Comparison of ENCODE assay signal across 1 cellular context in the genomic region with DNA sequence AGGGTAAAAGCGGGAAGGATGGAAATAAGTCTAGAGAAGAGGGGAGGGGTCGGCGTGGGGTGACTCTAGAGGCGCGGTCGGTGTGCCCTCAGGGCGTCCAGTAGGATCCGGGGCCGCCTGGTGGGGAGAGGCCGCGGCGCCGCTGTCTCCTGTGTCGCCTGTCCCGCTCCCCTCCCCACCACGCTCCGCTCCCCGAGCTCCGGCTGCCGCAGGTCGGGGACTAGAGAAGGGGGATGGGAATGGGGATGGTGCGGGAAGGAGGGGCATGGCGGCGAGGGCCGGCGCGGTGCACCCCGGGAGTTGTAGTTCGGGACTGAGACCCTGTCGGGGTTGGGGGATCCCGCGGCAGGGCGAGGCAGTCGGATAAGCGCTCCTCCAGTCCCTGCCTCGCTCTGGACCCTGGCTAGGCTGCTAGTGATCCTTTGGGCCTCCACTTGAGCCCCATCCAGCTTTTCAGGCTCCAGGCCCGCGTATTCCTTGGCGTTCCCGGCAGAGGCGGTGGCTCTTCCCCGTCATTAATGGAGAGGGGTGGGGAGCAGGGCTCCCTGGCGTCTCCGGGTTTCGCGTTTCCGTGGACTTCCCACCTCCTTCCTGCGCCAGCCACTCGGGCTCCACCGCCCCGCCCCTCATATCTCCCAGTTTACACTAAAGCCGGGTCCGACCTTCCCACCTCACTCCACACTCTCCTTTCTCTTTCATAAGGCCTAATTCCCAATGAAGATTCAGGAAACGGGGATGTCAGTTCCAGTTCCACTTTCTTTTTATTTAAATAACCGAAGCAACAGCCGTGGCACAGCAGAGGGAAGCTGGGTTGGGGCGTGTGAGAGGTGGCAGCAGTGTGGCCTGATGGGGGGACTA.
TF ChIP-seq lines count a peak whose summit lies in the region.

Gene ENTREP3 (minus strand): TSS at position 241 of the 858 bp plus-strand sequence. CDS start 606 bp downstream, outside the sequence.

TF ChIP-seq in HepG2, 621 proteins besides CTCF, POLR2A, EP300 and RAD21 (continued from another document and continues in another):
- TF ChIP-seq, protein P1, sequence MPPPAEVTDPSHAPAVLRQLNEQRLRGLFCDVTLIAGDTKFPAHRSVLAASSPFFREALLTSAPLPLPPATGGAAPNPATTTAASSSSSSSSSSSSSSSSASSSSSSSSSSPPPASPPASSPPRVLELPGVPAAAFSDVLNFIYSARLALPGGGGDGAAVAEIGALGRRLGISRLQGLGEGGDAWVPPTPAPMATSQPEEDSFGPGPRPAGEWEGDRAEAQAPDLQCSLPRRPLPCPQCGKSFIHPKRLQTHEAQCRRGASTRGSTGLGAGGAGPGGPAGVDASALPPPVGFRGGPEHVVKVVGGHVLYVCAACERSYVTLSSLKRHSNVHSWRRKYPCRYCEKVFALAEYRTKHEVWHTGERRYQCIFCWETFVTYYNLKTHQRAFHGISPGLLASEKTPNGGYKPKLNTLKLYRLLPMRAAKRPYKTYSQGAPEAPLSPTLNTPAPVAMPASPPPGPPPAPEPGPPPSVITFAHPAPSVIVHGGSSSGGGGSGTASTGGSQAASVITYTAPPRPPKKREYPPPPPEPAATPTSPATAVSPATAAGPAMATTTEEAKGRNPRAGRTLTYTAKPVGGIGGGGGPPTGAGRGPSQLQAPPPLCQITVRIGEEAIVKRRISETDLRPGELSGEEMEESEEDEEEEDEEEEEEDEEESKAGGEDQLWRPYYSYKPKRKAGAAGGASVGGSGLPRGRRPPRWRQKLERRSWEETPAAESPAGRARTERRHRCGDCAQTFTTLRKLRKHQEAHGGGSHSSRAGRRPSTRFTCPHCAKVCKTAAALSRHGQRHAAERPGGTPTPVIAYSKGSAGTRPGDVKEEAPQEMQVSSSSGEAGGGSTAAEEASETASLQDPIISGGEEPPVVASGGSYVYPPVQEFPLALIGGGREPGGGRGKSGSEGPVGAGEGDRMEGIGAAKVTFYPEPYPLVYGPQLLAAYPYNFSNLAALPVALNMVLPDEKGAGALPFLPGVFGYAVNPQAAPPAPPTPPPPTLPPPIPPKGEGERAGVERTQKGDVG (CRISPR knock-in tag; IDR thresholded peaks at IDR 0.05; ENCODE audit: borderline replicate concordance), result no peak
- TF ChIP-seq ATF7 (IDR thresholded peaks at IDR 0.05), result no peak
- TF ChIP-seq ATF7 (CRISPR knock-in tag; IDR thresholded peaks at IDR 0.05), result no peak
- TF ChIP-seq, protein P2, sequence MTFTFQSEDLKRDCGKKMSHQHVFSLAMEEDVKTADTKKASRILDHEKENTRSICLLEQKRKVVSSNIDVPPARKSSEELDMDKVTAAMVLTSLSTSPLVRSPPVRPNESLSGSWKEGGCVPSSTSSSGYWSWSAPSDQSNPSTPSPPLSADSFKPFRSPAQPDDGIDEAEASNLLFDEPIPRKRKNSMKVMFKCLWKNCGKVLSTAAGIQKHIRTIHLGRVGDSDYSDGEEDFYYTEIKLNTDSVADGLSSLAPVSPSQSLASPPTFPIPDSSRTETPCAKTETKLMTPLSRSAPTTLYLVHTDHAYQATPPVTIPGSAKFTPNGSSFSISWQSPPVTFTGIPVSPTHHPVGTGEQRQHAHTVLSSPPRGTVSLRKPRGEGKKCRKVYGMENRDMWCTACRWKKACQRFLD (CRISPR knock-in tag; IDR thresholded peaks at IDR 0.05; ENCODE audit: borderline replicate concordance), result no peak
- TF ChIP-seq GTF3A (CRISPR knock-in tag; conservative IDR thresholded peaks at IDR 0.05), result no peak
- TF ChIP-seq PPARG (CRISPR knock-in tag; conservative IDR thresholded peaks at IDR 0.05), result 0 out of 2 replicates have a peak, but pooled peaks have one; percentile 19
- 0 out of 2 replicates have a peak, but pooled peaks have one; percentile 42 for TF ChIP-seq ZNF451 (CRISPR knock-in tag; IDR thresholded peaks at IDR 0.05)
- TF ChIP-seq, protein P3, sequence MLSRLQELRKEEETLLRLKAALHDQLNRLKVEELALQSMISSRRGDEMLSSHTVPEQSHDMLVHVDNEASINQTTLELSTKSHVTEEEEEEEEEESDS (CRISPR knock-in tag; IDR thresholded peaks at IDR 0.05; ENCODE audit: borderline replicate concordance), result no peak
- no peak for TF ChIP-seq HMG20A (CRISPR knock-in tag; IDR thresholded peaks at IDR 0.05; ENCODE audit: borderline replicate concordance)
- TF ChIP-seq NCOA2 (CRISPR knock-in tag; IDR thresholded peaks at IDR 0.05), result peak; percentile 10; the same call in 1 of the 2 replicates
- TF ChIP-seq MIER3 (CRISPR knock-in tag; IDR thresholded peaks at IDR 0.05; ENCODE audit: borderline replicate concordance), result peak; percentile 51; the same call in 1 of the 2 replicates
- TF ChIP-seq, protein P4, sequence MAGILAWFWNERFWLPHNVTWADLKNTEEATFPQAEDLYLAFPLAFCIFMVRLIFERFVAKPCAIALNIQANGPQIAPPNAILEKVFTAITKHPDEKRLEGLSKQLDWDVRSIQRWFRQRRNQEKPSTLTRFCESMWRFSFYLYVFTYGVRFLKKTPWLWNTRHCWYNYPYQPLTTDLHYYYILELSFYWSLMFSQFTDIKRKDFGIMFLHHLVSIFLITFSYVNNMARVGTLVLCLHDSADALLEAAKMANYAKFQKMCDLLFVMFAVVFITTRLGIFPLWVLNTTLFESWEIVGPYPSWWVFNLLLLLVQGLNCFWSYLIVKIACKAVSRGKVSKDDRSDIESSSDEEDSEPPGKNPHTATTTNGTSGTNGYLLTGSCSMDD (CRISPR knock-in tag; IDR thresholded peaks at IDR 0.05), result no peak
- TF ChIP-seq SP5 (CRISPR knock-in tag; IDR thresholded peaks at IDR 0.05; ENCODE audit: borderline replicate concordance, low read depth), result peak; percentile 46; the same call in 1 of the 2 replicates
- no peak for TF ChIP-seq TRIM24 (CRISPR knock-in tag; IDR thresholded peaks at IDR 0.05)
- TF ChIP-seq, protein P5, sequence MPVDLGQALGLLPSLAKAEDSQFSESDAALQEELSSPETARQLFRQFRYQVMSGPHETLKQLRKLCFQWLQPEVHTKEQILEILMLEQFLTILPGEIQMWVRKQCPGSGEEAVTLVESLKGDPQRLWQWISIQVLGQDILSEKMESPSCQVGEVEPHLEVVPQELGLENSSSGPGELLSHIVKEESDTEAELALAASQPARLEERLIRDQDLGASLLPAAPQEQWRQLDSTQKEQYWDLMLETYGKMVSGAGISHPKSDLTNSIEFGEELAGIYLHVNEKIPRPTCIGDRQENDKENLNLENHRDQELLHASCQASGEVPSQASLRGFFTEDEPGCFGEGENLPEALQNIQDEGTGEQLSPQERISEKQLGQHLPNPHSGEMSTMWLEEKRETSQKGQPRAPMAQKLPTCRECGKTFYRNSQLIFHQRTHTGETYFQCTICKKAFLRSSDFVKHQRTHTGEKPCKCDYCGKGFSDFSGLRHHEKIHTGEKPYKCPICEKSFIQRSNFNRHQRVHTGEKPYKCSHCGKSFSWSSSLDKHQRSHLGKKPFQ (CRISPR knock-in tag; IDR thresholded peaks at IDR 0.05; ENCODE audit: insufficient replicate concordance), result no peak
- peak; percentile 64; the same call in 1 of the 2 replicates for TF ChIP-seq RFXAP (CRISPR knock-in tag; IDR thresholded peaks at IDR 0.05; ENCODE audit: borderline replicate concordance)
- no peak for TF ChIP-seq SRSF1 (optimal IDR thresholded peaks at IDR 0.05; ENCODE audit: low read depth, low read length)
- TF ChIP-seq HNF4A (CRISPR knock-in tag; IDR thresholded peaks at IDR 0.05), result peak; percentile 7; the same call in 1 of the 2 replicates
- no peak; the same call in 1 of the 2 replicates for TF ChIP-seq ZNF572 (CRISPR knock-in tag; IDR thresholded peaks at IDR 0.05)
- TF ChIP-seq ZNF34 (CRISPR knock-in tag; IDR thresholded peaks at IDR 0.05; ENCODE audit: borderline replicate concordance), result 0 out of 2 replicates have a peak, but pooled peaks have one; percentile 33
- no peak for TF ChIP-seq REL (CRISPR knock-in tag; conservative IDR thresholded peaks at IDR 0.05)
- peak; percentile 62; the same call in 1 of the 2 replicates for TF ChIP-seq MXD4 (CRISPR knock-in tag; IDR thresholded peaks at IDR 0.05)
- peak; percentile 57; the same call in 1 of the 2 replicates for TF ChIP-seq ZNF350 (CRISPR knock-in tag; IDR thresholded peaks at IDR 0.05; ENCODE audit: borderline replicate concordance, low read depth)
- no peak for TF ChIP-seq CCAR2 (optimal IDR thresholded peaks at IDR 0.05; ENCODE audit: low read depth, low read length)
- no peak for TF ChIP-seq ZFP62 (CRISPR knock-in tag; IDR thresholded peaks at IDR 0.05)
- TF ChIP-seq, protein P6, sequence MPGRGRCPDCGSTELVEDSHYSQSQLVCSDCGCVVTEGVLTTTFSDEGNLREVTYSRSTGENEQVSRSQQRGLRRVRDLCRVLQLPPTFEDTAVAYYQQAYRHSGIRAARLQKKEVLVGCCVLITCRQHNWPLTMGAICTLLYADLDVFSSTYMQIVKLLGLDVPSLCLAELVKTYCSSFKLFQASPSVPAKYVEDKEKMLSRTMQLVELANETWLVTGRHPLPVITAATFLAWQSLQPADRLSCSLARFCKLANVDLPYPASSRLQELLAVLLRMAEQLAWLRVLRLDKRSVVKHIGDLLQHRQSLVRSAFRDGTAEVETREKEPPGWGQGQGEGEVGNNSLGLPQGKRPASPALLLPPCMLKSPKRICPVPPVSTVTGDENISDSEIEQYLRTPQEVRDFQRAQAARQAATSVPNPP (CRISPR knock-in tag; IDR thresholded peaks at IDR 0.05), result no peak
- peak; percentile 85; the same call in 1 of the 2 replicates for TF ChIP-seq YEATS4 (CRISPR knock-in tag; IDR thresholded peaks at IDR 0.05; ENCODE audit: borderline replicate concordance)
- TF ChIP-seq ZNF577 (CRISPR knock-in tag; IDR thresholded peaks at IDR 0.05; ENCODE audit: borderline replicate concordance, low read depth), result no peak
- peak; percentile 50; the same call in 1 of the 2 replicates for TF ChIP-seq PHF20 (CRISPR knock-in tag; IDR thresholded peaks at IDR 0.05)
- no peak for TF ChIP-seq CBX2 (IDR thresholded peaks at IDR 0.05; ENCODE audit: low read depth, low read length)
- TF ChIP-seq CBX2 (CRISPR knock-in tag; IDR thresholded peaks at IDR 0.05; ENCODE audit: low read depth), result no peak
- TF ChIP-seq, protein P7, sequence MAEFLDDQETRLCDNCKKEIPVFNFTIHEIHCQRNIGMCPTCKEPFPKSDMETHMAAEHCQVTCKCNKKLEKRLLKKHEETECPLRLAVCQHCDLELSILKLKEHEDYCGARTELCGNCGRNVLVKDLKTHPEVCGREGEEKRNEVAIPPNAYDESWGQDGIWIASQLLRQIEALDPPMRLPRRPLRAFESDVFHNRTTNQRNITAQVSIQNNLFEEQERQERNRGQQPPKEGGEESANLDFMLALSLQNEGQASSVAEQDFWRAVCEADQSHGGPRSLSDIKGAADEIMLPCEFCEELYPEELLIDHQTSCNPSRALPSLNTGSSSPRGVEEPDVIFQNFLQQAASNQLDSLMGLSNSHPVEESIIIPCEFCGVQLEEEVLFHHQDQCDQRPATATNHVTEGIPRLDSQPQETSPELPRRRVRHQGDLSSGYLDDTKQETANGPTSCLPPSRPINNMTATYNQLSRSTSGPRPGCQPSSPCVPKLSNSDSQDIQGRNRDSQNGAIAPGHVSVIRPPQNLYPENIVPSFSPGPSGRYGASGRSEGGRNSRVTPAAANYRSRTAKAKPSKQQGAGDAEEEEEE (CRISPR knock-in tag; IDR thresholded peaks at IDR 0.05; ENCODE audit: borderline replicate concordance), result no peak
- TF ChIP-seq CBFB (CRISPR knock-in tag; IDR thresholded peaks at IDR 0.05), result peak; percentile 68; the same call in 1 of the 2 replicates
- TF ChIP-seq RORA (CRISPR knock-in tag; IDR thresholded peaks at IDR 0.05), result no peak
- no peak for TF ChIP-seq WIZ (CRISPR knock-in tag; IDR thresholded peaks at IDR 0.05)
- no peak for TF ChIP-seq PTBP1 (IDR thresholded peaks at IDR 0.05; ENCODE audit: low read depth, low read length, poor library complexity, severe bottlenecking)
- TF ChIP-seq GTF2F1 (IDR thresholded peaks at IDR 0.05; ENCODE audit: low read length), result no peak
- TF ChIP-seq RFX3 (CRISPR knock-in tag; IDR thresholded peaks at IDR 0.05), result no peak
- TF ChIP-seq ZFP36 (IDR thresholded peaks at IDR 0.05; ENCODE audit: borderline replicate concordance, low read depth, low read length, partially characterized antibody), result no peak
- no peak for TF ChIP-seq MYNN (CRISPR knock-in tag; IDR thresholded peaks at IDR 0.05; ENCODE audit: low read depth)
- TF ChIP-seq KAT7 (CRISPR knock-in tag; IDR thresholded peaks at IDR 0.05; ENCODE audit: borderline replicate concordance), result no peak; the same call in none of the 2 replicates
- TF ChIP-seq ZNF605 (CRISPR knock-in tag; IDR thresholded peaks at IDR 0.05), result no peak
- no peak for TF ChIP-seq FOXJ3 (CRISPR knock-in tag; IDR thresholded peaks at IDR 0.05; ENCODE audit: borderline replicate concordance)
- TF ChIP-seq ZNF10 (CRISPR knock-in tag; IDR thresholded peaks at IDR 0.05; ENCODE audit: borderline replicate concordance, low read depth), result no peak
- TF ChIP-seq NFKB2 (CRISPR knock-in tag; IDR thresholded peaks at IDR 0.05; ENCODE audit: borderline replicate concordance), result peak; percentile 89; the same call in 1 of the 2 replicates
- TF ChIP-seq ZNF639 (CRISPR knock-in tag; conservative IDR thresholded peaks at IDR 0.05), result peak; percentile 66; the same call in 1 of the 2 replicates
- peak; percentile 57; the same call in 1 of the 2 replicates for TF ChIP-seq CREM (IDR thresholded peaks at IDR 0.05)
- no peak for TF ChIP-seq CREM (CRISPR knock-in tag; IDR thresholded peaks at IDR 0.05)
- TF ChIP-seq CAMTA2 (CRISPR knock-in tag; IDR thresholded peaks at IDR 0.05; ENCODE audit: borderline replicate concordance), result no peak
- no peak for TF ChIP-seq ZNF30 (CRISPR knock-in tag; IDR thresholded peaks at IDR 0.05)
- no peak for TF ChIP-seq TBX3 (IDR thresholded peaks at IDR 0.05; ENCODE audit: borderline replicate concordance)
- TF ChIP-seq ZMYM4 (CRISPR knock-in tag; IDR thresholded peaks at IDR 0.05), result no peak
- TF ChIP-seq TEAD2 (CRISPR knock-in tag; IDR thresholded peaks at IDR 0.05), result no peak
- no peak for TF ChIP-seq FOXC1 (CRISPR knock-in tag; IDR thresholded peaks at IDR 0.05; ENCODE audit: borderline replicate concordance)
- peak; percentile 31; the same call in 1 of the 2 replicates for TF ChIP-seq ZBTB7A (CRISPR knock-in tag; IDR thresholded peaks at IDR 0.05)
